8 cellular contexts compared by ENCODE assay signal in genomic region chr12:54201001-54201794, GRCh38. TPM values are rescaled to one million over a fixed set of nuclear protein-coding genes. Genes with fewer than 3 reads are reported as not detected.
DNase-seq lines count a peak whose midpoint lies in the region; ATAC-seq, FAIRE-seq and TF ChIP-seq lines count a peak whose summit lies in the region.

No MANE protein-coding gene starts in this region.

- H4K20me1 ChIP-seq in SK-N-SH (ENCODE audit: insufficient read depth): no peaks in the 10 kb centered on the region

- H3K79me2 ChIP-seq in SK-N-SH (ENCODE audit: insufficient read depth): no peaks in the 10 kb centered on the region

- H3K9me2 ChIP-seq in SK-N-SH: no peaks in the 10 kb centered on the region

- TF ChIP-seq CTCF in A549 (IDR thresholded peaks at IDR 0.05) (peak; percentile 84), SK-N-SH (IDR thresholded peaks at IDR 0.05) (peak; percentile 92)

- no peaks in the 10 kb centered on the region for H3K9me3 Mint-ChIP-seq in activated naive CD4-positive, alpha-beta T cell treated with anti-CD3 and anti-CD28 coated beads, Interleukin-2, amount 10 ng/mL, durations not matched to agents 7 days and 5 days

- no peak overlapping the region for H3K27ac Mint-ChIP-seq in activated naive CD4-positive, alpha-beta T cell treated with anti-CD3 and anti-CD28 coated beads, Interleukin-2, amount 10 ng/mL, durations not matched to agents 7 days and 5 days

- CTCF ChIA-PET in A549 (lab: Yijun Ruan, JAX) (interaction anchor here (0.6 to 24.8 kb wide), 48 partner anchors 7 to 712 kb away, joined by 3 to 1074 read pairs (median 4); partner anchors contain the start of genes HOXC10, HOXC4, HOXC5 and HOXC6), SK-N-SH (lab: Yijun Ruan, JAX) (interaction anchor here (0.7 to 19.6 kb wide), 48 partner anchors 9 to 266 kb away, joined by 3 to 568 read pairs (median 5); partner anchors contain the start of genes COPZ1, HOXC10, HOXC11 and HOXC12)
- CTCF ChIA-PET in activated naive CD4-positive, alpha-beta T cell treated with anti-CD3 and anti-CD28 coated beads, Interleukin-2, amount 10 ng/mL, durations not matched to agents 7 days and 5 days (lab: Charles Lee): interaction anchor here (0.8 to 5.1 kb wide), 28 partner anchors 9 to 455 kb away, joined by 3 to 67 read pairs (median 4); partner anchors contain the start of genes HOXC4, HOXC5, HOXC6 and HOXC8

- 25% methylated on average over 7 of the region's 8 CpGs for WGBS in A549 (ENCODE audit: missing lambda C conversion rate)
- WGBS in SK-N-SH (ENCODE audit: low lambda C conversion rate): 17% methylated on average over 7 of the region's 8 CpGs

- H3K4me2 ChIP-seq in A549 (no peak overlapping the region), SK-N-SH (no peak overlapping the region)

- FAIRE-seq in A549 (lab: Jason Lieb, UNC) (no peak), GM18507 (lab: Jason Lieb, UNC) (peak; percentile 33)

- peaks cover 16% of the 10 kb centered on the region; the same call in 1 of the 2 replicates for H3K27me3 ChIP-seq in SK-N-SH (ENCODE audit: insufficient read depth)

- H3K9me3 ChIP-seq in A549: no peaks in the 10 kb centered on the region
- no peaks in the 10 kb centered on the region for H3K9me3 ChIP-seq in SK-N-SH

- H3K27ac ChIP-seq in A549 (no peak overlapping the region), SK-N-SH (ENCODE audit: low read depth in 2 of 2, low read length in 1 of 2) (no peak overlapping the region)

- no peak overlapping the region for H2AFZ ChIP-seq in SK-N-SH (ENCODE audit: low read depth)

- POLR2A ChIA-PET in A549 (lab: Yijun Ruan, JAX): interaction anchor here (0.5 to 2.5 kb wide), 8 partner anchors 8 to 195 kb away, joined by 3 to 9 read pairs (median 3); partner anchors contain the start of gene HOXC5
- POLR2A ChIA-PET in SK-N-SH (lab: Yijun Ruan, JAX): interaction anchor here (0.6 to 1.2 kb wide), 5 partner anchors 147 to 201 kb away, joined by 3 to 7 read pairs (median 4); partner anchors contain the start of genes HOXC4, HOXC5, HOXC8 and HOXC9

- H3K36me3 Mint-ChIP-seq in activated naive CD4-positive, alpha-beta T cell treated with anti-CD3 and anti-CD28 coated beads, Interleukin-2, amount 10 ng/mL, durations not matched to agents 7 days and 5 days: no peaks in the 10 kb centered on the region

- H3K27me3 Mint-ChIP-seq in activated naive CD4-positive, alpha-beta T cell treated with anti-CD3 and anti-CD28 coated beads, Interleukin-2, amount 10 ng/mL, durations not matched to agents 7 days and 5 days: peaks cover 90% of the 10 kb centered on the region

- intact Hi-C loops in Right ventricle myocardium inferior (cut with DNase I): loop anchor here (2.0 kb wide), 1 partner anchor 194 kb away; no protein-coding TSS in a partner anchor

- DNase-seq in A549 (ENCODE audit: low read depth in 1 of 2, low spot score in 1 of 2): peak; percentile 82 to 91
- no peak for DNase-seq in GM18507 (ENCODE audit: extremely low spot score, insufficient read length, low read depth)
- peak; percentile 42 for DNase-seq in MV-4-11 (lab: John Stamatoyannopoulos, UW)
- peak; percentile 88 for DNase-seq in SK-N-SH
- DNase-seq in activated naive CD4-positive, alpha-beta T cell treated with anti-CD3 and anti-CD28 coated beads, Interleukin-2, amount 10 ng/mL, durations not matched to agents 7 days and 5 days: peak; percentile 77
- DNase-seq in Right ventricle myocardium inferior (ENCODE audit: missing footprints): no peak
- DNase-seq in renal cortical epithelial cell (ENCODE audit: low read depth): peak; percentile 57

- no peak for TF ChIP-seq EP300 in A549 (IDR thresholded peaks at IDR 0.05)
- TF ChIP-seq EP300 in SK-N-SH (IDR thresholded peaks at IDR 0.05; ENCODE audit: borderline replicate concordance in 1 of 2, low read depth in 1 of 2, low read length in 1 of 2): no peak

- TF ChIP-seq POLR2A in A549 (IDR thresholded peaks at IDR 0.05; ENCODE audit: low read length): no peak

- ATAC-seq in A549 (peak; percentile 91 to 95), Right ventricle myocardium inferior (peak; percentile 81), HG02588 (IDR thresholded peaks at IDR 0.05; ENCODE audit: unreplicated experiment) (no peak)

- H3K4me1 ChIP-seq in A549: peaks cover 5% of the 10 kb centered on the region
- H3K4me1 ChIP-seq in SK-N-SH (ENCODE audit: control insufficient read depth in 1 of 2, insufficient read depth in 2 of 2, low read depth in 1 of 2, low read length in 1 of 2): peaks cover 5 to 13% of the 10 kb centered on the region in 2 experiments; a peak in 2 of 4 replicates

- H3F3A ChIP-seq in SK-N-SH (replicated peaks; ENCODE audit: insufficient read depth): peaks cover 6% of the 10 kb centered on the region

- H3K4me3 ChIP-seq in A549: no peak overlapping the region
- peak overlapping the region in 1 of 2 experiments; percentile 16; a peak in 1 of 4 replicates for H3K4me3 ChIP-seq in SK-N-SH (ENCODE audit: low read depth in 2 of 2, low read length in 1 of 2)

- H3K36me3 ChIP-seq in SK-N-SH (replicated peaks in 1 of 2; ENCODE audit: control insufficient read depth in 1 of 2, insufficient read depth in 2 of 2, low read length in 1 of 2): no peaks in the 10 kb centered on the region

- no peaks in the 10 kb centered on the region for H3K4me1 Mint-ChIP-seq in activated naive CD4-positive, alpha-beta T cell treated with anti-CD3 and anti-CD28 coated beads, Interleukin-2, amount 10 ng/mL, durations not matched to agents 7 days and 5 days

- H3K9ac ChIP-seq in SK-N-SH: no peak overlapping the region

- H3K4me3 Mint-ChIP-seq in activated naive CD4-positive, alpha-beta T cell treated with anti-CD3 and anti-CD28 coated beads, Interleukin-2, amount 10 ng/mL, durations not matched to agents 7 days and 5 days: no peak overlapping the region

- TF ChIP-seq RAD21 in A549 (conservative IDR thresholded peaks at IDR 0.05 in 1 of 2, IDR thresholded peaks at IDR 0.05 in 1 of 2) (peak; percentile 76 to 81), SK-N-SH (IDR thresholded peaks at IDR 0.05; ENCODE audit: low read length) (peak; percentile 85)

TF ChIP-seq in A549, 52 proteins besides CTCF, POLR2A, EP300 and RAD21:
- TF ChIP-seq MAFK (IDR thresholded peaks at IDR 0.05; ENCODE audit: partially characterized antibody) (peak; percentile 1), SMC3 (IDR thresholded peaks at IDR 0.05) (peak; percentile 92), HOXB5 (CRISPR knock-in tag; IDR thresholded peaks at IDR 0.05) (no peak), RCOR1 (IDR thresholded peaks at IDR 0.05; ENCODE audit: low read depth, low read length) (no peak)

TF ChIP-seq in SK-N-SH, 30 proteins besides CTCF, POLR2A, EP300 and RAD21:
- TF ChIP-seq SMC3 (IDR thresholded peaks at IDR 0.05; ENCODE audit: low read depth, low read length): peak; percentile 97
- TF ChIP-seq CHD2 (IDR thresholded peaks at IDR 0.05; ENCODE audit: low read length, partially characterized antibody): no peak
- TF ChIP-seq NRF1 (IDR thresholded peaks at IDR 0.05; ENCODE audit: low read depth, low read length): 0 out of 2 replicates have a peak, but pooled peaks have one; percentile 10

RNA-seq across cellular contexts. Expression of gene SMUG1, which starts 12.4 kb away (rescaled TPM):
- polyA plus RNA-seq in A549 (2011; rRNA removed): 34.8 and 40.7 TPM in 2 replicates
- polyA plus RNA-seq in A549 (2012; cell fraction: cytosol; rRNA removed): 42.2 and 49.4 TPM in 2 replicates
- polyA plus RNA-seq in A549 (2012; cell fraction: nucleus; rRNA removed): 40.3 and 42.2 TPM in 2 replicates
- polyA plus RNA-seq in A549 (2017; fragmentation: RNase III; extraction: RNeasy Plus Mini Kit Qiagen cat#74134 plus additional on column Dnase treatment): 27.6 to 32.5 TPM (median 30.9 TPM) in 3 replicates
- polyA minus RNA-seq in A549 (2011; rRNA and poly(A)+ RNA removed): 40.1 and 41.6 TPM in 2 replicates
- polyA plus RNA-seq in SK-N-SH (2012; rRNA removed): 61.3 and 78.4 TPM in 2 replicates
- polyA plus RNA-seq in SK-N-SH (2012; cell fraction: cytosol; rRNA removed): 42.3 and 50.3 TPM in 2 replicates
- polyA plus RNA-seq in SK-N-SH (2012; cell fraction: nucleus; rRNA removed): 113 and 138 TPM in 2 replicates
- 17.6 TPM for total RNA-seq in Right ventricle myocardium inferior
- total RNA-seq in renal cortical epithelial cell: 22.3 and 41.0 TPM in 2 replicates

Comparison
In these comparisons a context has a peak if more than half of its experiments do, and no peak if none do; other contexts are left out.
1. DNase-seq: peak in A549 (2 of 2), MV-4-11 (single experiment), SK-N-SH (single experiment), activated naive CD4-positive, alpha-beta T cell treated with anti-CD3 and anti-CD28 coated beads, Interleukin-2, amount 10 ng/mL, durations not matched to agents 7 days and 5 days (single experiment) and renal cortical epithelial cell (single experiment); none in GM18507 (single experiment) and Right ventricle myocardium inferior (single experiment).
2. Of the 12 proteins assayed by ChIP-seq in both A549 and SK-N-SH: peak only in A549: none; only in SK-N-SH: none; in both: CTCF, RAD21 and SMC3; in neither: 9.